In the genomic region with DNA sequence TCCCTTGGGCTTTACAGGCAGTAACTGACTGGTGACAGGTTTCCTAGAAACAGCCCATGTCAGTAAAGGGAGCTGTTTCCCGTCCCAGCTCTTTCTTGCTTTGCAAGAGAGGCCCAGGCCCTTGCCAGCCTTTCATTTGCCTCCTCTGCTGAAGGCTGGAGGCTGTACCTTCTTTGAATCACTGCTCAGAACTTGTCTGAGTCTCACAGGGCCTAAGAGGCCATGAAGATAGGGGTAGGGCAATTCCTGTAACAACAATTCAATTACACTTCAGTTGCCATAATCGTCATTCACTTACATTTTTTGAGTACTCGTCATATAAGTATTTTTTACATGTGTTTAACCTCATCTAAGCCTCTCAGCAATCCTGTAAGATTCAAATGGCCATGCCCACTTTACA, we compare ENCODE assay signal across 27 cellular contexts.
"Had no signal": no experiment of that assay in that cellular context is flagged by ENCODE, and none has a peak within 500 bp of the region (broad histone marks: within the 10 kb centered on the region; RNA-seq: fewer than 3 reads in every experiment).

No MANE protein-coding gene starts in this region.

- H3K4me3 ChIP-seq: heart right ventricle, hepatocyte, lower lobe of right lung, neural progenitor cell, ovary, prostate gland, skin epidermis, suprapubic skin, thoracic aorta, tibial artery, uterus had no signal

- H3K9ac ChIP-seq: neural progenitor cell had no signal

- DNase-seq: heart right ventricle; islet precursor cell; lower lobe of right lung; mammary epithelial cell; mesenchymal stem cell; naive thymus-derived CD8-positive, alpha-beta T cell; ovary; posterior cingulate gyrus; retina; right cardiac atrium; stimulated activated CD4-positive, alpha-beta T cell treated with anti-CD3 and anti-CD28 coated beads, Interleukin-12 subunit alpha, Interleukin-12 subunit beta, amount 100 ng/mL, for 4 hours; stimulated activated CD4-positive, alpha-beta T cell treated with anti-CD3 and anti-CD28 coated beads, Interleukin-15, amount 100 ng/mL, for 24 hours; stimulated activated CD4-positive, alpha-beta T cell treated with anti-CD3 and anti-CD28 coated beads, Interleukin-2, amount 100 ng/mL, for 24 hours; stimulated activated CD4-positive, alpha-beta T cell treated with anti-CD3 and anti-CD28 coated beads, Interleukin-4, amount 100 ng/mL, for 1 hour; stimulated activated naive CD4-positive, alpha-beta T cell; tibial artery; uterus had no signal

- H3K36me3 ChIP-seq: heart right ventricle, lower lobe of right lung, neural progenitor cell, ovary, prostate gland, suprapubic skin, thoracic aorta, tibial artery, uterus had no signal

- H3K36me3 Mint-ChIP-seq: naive thymus-derived CD8-positive, alpha-beta T cell; neural progenitor cell; stimulated activated effector memory CD8-positive, alpha-beta T cell treated with anti-CD3 and anti-CD28 coated beads, Interleukin-12 subunit alpha, Interleukin-12 subunit beta, amount 100 ng/mL, for 72 hours; type B pancreatic cell had no signal

- H3K4me3 Mint-ChIP-seq: naive thymus-derived CD8-positive, alpha-beta T cell; nephron; neural progenitor cell; stimulated activated effector memory CD8-positive, alpha-beta T cell treated with anti-CD3 and anti-CD28 coated beads, Interleukin-12 subunit alpha, Interleukin-12 subunit beta, amount 100 ng/mL, for 72 hours; stimulated activated naive CD8-positive, alpha-beta T cell treated with anti-CD3 and anti-CD28 coated beads, Interleukin-15, Interleukin-2, amounts not matched to agents 100 ng/mL and 50 ng/mL, for 24 hours; type B pancreatic cell had no signal

- H3K79me2 ChIP-seq: hepatocyte had no signal

- H3K27ac ChIP-seq: heart right ventricle, hepatocyte, lower lobe of right lung, neural progenitor cell, ovary, prostate gland, skin epidermis, suprapubic skin, thoracic aorta, tibial artery, uterus had no signal

- H3K27me3 ChIP-seq: neural progenitor cell, ovary, suprapubic skin, uterus had no signal

- H3K9me3 Mint-ChIP-seq: naive thymus-derived CD8-positive, alpha-beta T cell; nephron; neural progenitor cell; stimulated activated effector memory CD8-positive, alpha-beta T cell treated with anti-CD3 and anti-CD28 coated beads, Interleukin-12 subunit alpha, Interleukin-12 subunit beta, amount 100 ng/mL, for 72 hours; stimulated activated naive CD8-positive, alpha-beta T cell treated with anti-CD3 and anti-CD28 coated beads, Interleukin-15, Interleukin-2, amounts not matched to agents 100 ng/mL and 50 ng/mL, for 24 hours; type B pancreatic cell had no signal

- H3K4me1 ChIP-seq: lower lobe of right lung, prostate gland, suprapubic skin, tibial artery, uterus had no signal

- H2AFZ ChIP-seq: hepatocyte, neural progenitor cell had no signal

- H3K4me1 Mint-ChIP-seq: naive thymus-derived CD8-positive, alpha-beta T cell; stimulated activated effector memory CD8-positive, alpha-beta T cell treated with anti-CD3 and anti-CD28 coated beads, Interleukin-12 subunit alpha, Interleukin-12 subunit beta, amount 100 ng/mL, for 72 hours had no signal

- H3K27ac Mint-ChIP-seq: naive thymus-derived CD8-positive, alpha-beta T cell; nephron; stimulated activated effector memory CD8-positive, alpha-beta T cell treated with anti-CD3 and anti-CD28 coated beads, Interleukin-12 subunit alpha, Interleukin-12 subunit beta, amount 100 ng/mL, for 72 hours; stimulated activated naive CD8-positive, alpha-beta T cell treated with anti-CD3 and anti-CD28 coated beads, Interleukin-15, Interleukin-2, amounts not matched to agents 100 ng/mL and 50 ng/mL, for 24 hours; type B pancreatic cell had no signal

- H3K9me3 ChIP-seq: heart right ventricle, lower lobe of right lung, ovary, prostate gland, suprapubic skin, thoracic aorta, tibial artery, uterus had no signal

- H3K4me2 ChIP-seq: hepatocyte, neural progenitor cell had no signal
